21 cellular contexts compared by ENCODE assay signal in the genomic region with DNA sequence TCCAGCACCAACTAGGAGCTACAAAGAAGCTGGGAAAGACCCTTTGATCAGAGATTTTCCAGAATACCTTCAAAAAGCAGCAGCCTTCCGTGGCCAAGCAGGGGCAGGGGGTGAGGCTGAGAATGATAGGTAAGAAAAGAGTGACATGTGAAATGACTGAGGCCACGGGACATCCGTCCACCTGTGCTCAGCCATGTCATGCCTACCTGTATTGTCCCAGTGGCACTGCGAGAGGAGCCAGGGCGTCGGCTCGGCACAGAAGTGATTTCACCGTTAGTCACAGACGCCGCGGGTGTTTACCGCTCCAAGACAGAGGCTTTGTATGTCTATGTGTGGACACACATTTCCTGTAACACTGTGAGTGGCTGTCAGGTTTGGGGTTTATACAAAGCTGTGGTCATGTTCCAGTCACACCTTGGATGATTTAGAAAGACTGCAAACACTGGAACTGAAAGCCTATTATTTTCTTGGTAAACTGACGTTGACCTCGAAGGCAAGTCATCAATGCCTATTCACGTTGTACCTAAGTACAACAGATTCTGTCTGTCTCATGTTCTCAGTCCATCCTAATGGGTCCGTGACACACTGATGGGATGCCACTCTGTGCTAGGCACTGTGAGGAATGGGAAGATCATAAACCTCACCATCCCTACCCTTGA. TPM values are rescaled to one million over a fixed set of nuclear protein-coding genes. Genes with fewer than 3 reads are reported as not detected.
DNase-seq lines count a peak whose midpoint lies in the region; ATAC-seq, FAIRE-seq and TF ChIP-seq lines count a peak whose summit lies in the region.
"Had no signal": no experiment of that assay in that cellular context is flagged by ENCODE, and none has a peak within 500 bp of the region (broad histone marks: within the 10 kb centered on the region; RNA-seq: fewer than 3 reads in every experiment).

No MANE protein-coding gene starts in this region.

- POLR2A ChIA-PET in A549 (lab: Yijun Ruan, JAX) = interaction anchor here (0.6 to 1.8 kb wide), 2 partner anchors 32 to 1339 kb away, joined by 4 to 8 read pairs; a partner anchor contains a TSS

- DNase-seq in A549 (ENCODE audit: low read depth in 1 of 2, low spot score in 1 of 2) (peak; percentile 89 to 94), HT1080 (ENCODE audit: low read depth) (peak; percentile 93), SW480 (ENCODE audit: low spot score) (peak; percentile 92), mesenchymal stem cell (no peak), NOMO-1 treated with DMSO at 0.1 percent for 48 hours (lab: John Stamatoyannopoulos, UW; ENCODE audit: unreplicated experiment) (no peak), activated gamma-delta T cell (lab: John Stamatoyannopoulos, UW) (no peak)
- no peak for DNase-seq in activated CD4-positive, alpha-beta T cell treated with anti-CD3 and anti-CD28 coated beads for 4 hours
- DNase-seq: activated CD4-positive, alpha-beta T cell treated with anti-CD3 and anti-CD28 coated beads, Interleukin-2, amount 50 U/mL, for 48 hours; activated naive CD4-positive, alpha-beta T cell treated with anti-CD3 and anti-CD28 coated beads, Interleukin-2, amount 10 ng/mL, durations not matched to agents 7 days and 5 days; CD4-positive, alpha-beta T cell; EL; foreskin fibroblast; KBM-7; NCI-H1048; NCI-H510A; OCI-M1; thyroid gland had no signal

- no peak overlapping the region for H3K23ac ChIP-seq in mesenchymal stem cell (ENCODE audit: low read length in 2 of 2)

- peak in 1 of 2 experiments; percentile 53; a peak in 3 of 5 replicates for TF ChIP-seq RAD21 in A549 (conservative IDR thresholded peaks at IDR 0.05 in 1 of 2, IDR thresholded peaks at IDR 0.05 in 1 of 2)

- TF ChIP-seq EP300 in A549 (IDR thresholded peaks at IDR 0.05) = peak; percentile 76 to 79; a peak in 3 of 5 replicates

- peak; percentile 98 for FAIRE-seq in A549 (lab: Jason Lieb, UNC)

- no peaks in the 10 kb centered on the region for H3K36me3 ChIP-seq in mesenchymal stem cell (ENCODE audit: control insufficient read depth in 1 of 2, insufficient read depth in 2 of 2, low read depth in 1 of 2, low read length in 2 of 2)
- H3K36me3 ChIP-seq: ascending aorta, HAP-1, thyroid gland had no signal

- H2BK5ac ChIP-seq in mesenchymal stem cell (ENCODE audit: low read depth, low read length, poor library complexity, severe bottlenecking) = no peak overlapping the region

- H3K9ac ChIP-seq in mesenchymal stem cell (ENCODE audit: low read length) = no peak overlapping the region

- H3K4me3 ChIP-seq in A549 = no peak overlapping the region
- H3K4me3 ChIP-seq in mesenchymal stem cell (ENCODE audit: insufficient read depth in 1 of 2, low read depth in 1 of 2, low read length in 2 of 2) = no peak overlapping the region
- H3K4me3 ChIP-seq: ascending aorta, HAP-1, thyroid gland had no signal

- H4K8ac ChIP-seq in mesenchymal stem cell (ENCODE audit: low read length) = no peak overlapping the region

- H2AK5ac ChIP-seq in mesenchymal stem cell (ENCODE audit: low read length, severe bottlenecking) = peak overlapping the region; percentile 28

- H3K14ac ChIP-seq in mesenchymal stem cell (ENCODE audit: low read length in 2 of 2) = no peak overlapping the region

- H2BK15ac ChIP-seq in mesenchymal stem cell (ENCODE audit: low read depth, poor library complexity, severe bottlenecking) = no peak overlapping the region

- H2BK120ac ChIP-seq in mesenchymal stem cell (ENCODE audit: low read depth, low read length) = no peak overlapping the region

- no peak overlapping the region for H3K18ac ChIP-seq in mesenchymal stem cell (ENCODE audit: low read depth in 1 of 2, low read length in 2 of 2)

- H3K4me1 ChIP-seq in A549 = peaks cover 57% of the 10 kb centered on the region
- H3K4me1 ChIP-seq in mesenchymal stem cell (ENCODE audit: control insufficient read depth, insufficient read depth, low read depth, low read length) = peaks cover 12% of the 10 kb centered on the region
- H3K4me1 ChIP-seq: thyroid gland had no signal

- H3K4ac ChIP-seq in mesenchymal stem cell (ENCODE audit: low read depth in 1 of 2, low read length in 2 of 2) = no peak overlapping the region

- peak overlapping the region; percentile 86 to 91 for H3K27ac ChIP-seq in A549
- no peak overlapping the region for H3K27ac ChIP-seq in mesenchymal stem cell (ENCODE audit: low read length, poor library complexity, severe bottlenecking)
- H3K27ac ChIP-seq: HL-60, thyroid gland had no signal

- H3K27me3 ChIP-seq in mesenchymal stem cell (ENCODE audit: control insufficient read depth in 1 of 2, insufficient read depth in 1 of 2, low read length in 2 of 2) = no peaks in the 10 kb centered on the region
- H3K27me3 ChIP-seq: ascending aorta, thyroid gland had no signal

- no peak overlapping the region for H2BK12ac ChIP-seq in mesenchymal stem cell (ENCODE audit: low read length in 2 of 2)

- H3K9me3 ChIP-seq in A549 (peaks cover 12% of the 10 kb centered on the region), mesenchymal stem cell (ENCODE audit: control insufficient read depth, low read length) (no peaks in the 10 kb centered on the region)
- H3K9me3 ChIP-seq: ascending aorta, HAP-1, thyroid gland had no signal

- no peak overlapping the region for H2AFZ ChIP-seq in mesenchymal stem cell (ENCODE audit: low read depth, low read length)

- CTCF ChIA-PET in A549 (lab: Yijun Ruan, JAX) = interaction anchor here (1.0 to 1.7 kb wide), 4 partner anchors 10 to 499 kb away, joined by 3 to 5 read pairs (median 3); a partner anchor contains a TSS

- 12% methylated on average over 16 of the region's 16 CpGs for WGBS in A549 (ENCODE audit: missing lambda C conversion rate)
- WGBS in mesenchymal stem cell = 93% methylated on average over 14 of the region's 16 CpGs

- TF ChIP-seq POLR2A in A549 (IDR thresholded peaks at IDR 0.05; ENCODE audit: low read length) = no peak

- ATAC-seq in A549 (peak; percentile 85 to 89), GM21737 (IDR thresholded peaks at IDR 0.05; ENCODE audit: unreplicated experiment) (no peak)

- H4K91ac ChIP-seq in mesenchymal stem cell (ENCODE audit: low read length) = no peak overlapping the region

- peak overlapping the region; percentile 52 for H3K4me2 ChIP-seq in A549
- H3K4me2 ChIP-seq in mesenchymal stem cell (ENCODE audit: low read length, poor library complexity, severe bottlenecking) = no peak overlapping the region

- TF ChIP-seq CTCF in A549 (IDR thresholded peaks at IDR 0.05) = no peak

- H3K79me1 ChIP-seq in mesenchymal stem cell (replicated peaks; ENCODE audit: low read length, poor library complexity, severe bottlenecking) = no peaks in the 10 kb centered on the region

TF ChIP-seq in A549, 52 proteins besides CTCF, POLR2A, EP300 and RAD21 (continues in another document):
- TF ChIP-seq CBX2 (IDR thresholded peaks at IDR 0.05; ENCODE audit: borderline replicate concordance, low read depth) (no peak), CHD2 (IDR thresholded peaks at IDR 0.05; ENCODE audit: low read length, partially characterized antibody) (no peak), KDM1A (IDR thresholded peaks at IDR 0.05; ENCODE audit: low read depth) (no peak), KDM5A (IDR thresholded peaks at IDR 0.05) (no peak), FOXS1 (CRISPR knock-in tag; IDR thresholded peaks at IDR 0.05) (no peak), BHLHE40 (IDR thresholded peaks at IDR 0.05; ENCODE audit: low read depth, low read length) (no peak), RCOR1 (IDR thresholded peaks at IDR 0.05; ENCODE audit: low read depth, low read length) (no peak; the same call in 1 of the 2 replicates), ZNF302 (CRISPR knock-in tag; IDR thresholded peaks at IDR 0.05) (no peak), GATA3 (IDR thresholded peaks at IDR 0.05; ENCODE audit: borderline replicate concordance) (peak; percentile 81), PHF8 (IDR thresholded peaks at IDR 0.05; ENCODE audit: borderline replicate concordance, low read depth) (no peak), HEYL (CRISPR knock-in tag; IDR thresholded peaks at IDR 0.05) (no peak), ZSCAN20 (CRISPR knock-in tag; IDR thresholded peaks at IDR 0.05) (no peak), SREBF2 (IDR thresholded peaks at IDR 0.05) (no peak), MYC (IDR thresholded peaks at IDR 0.05; ENCODE audit: borderline replicate concordance, low read length) (no peak), EHF (CRISPR knock-in tag; IDR thresholded peaks at IDR 0.05) (no peak), RNF2 (IDR thresholded peaks at IDR 0.05; ENCODE audit: borderline replicate concordance, low read depth) (no peak), SMC3 (IDR thresholded peaks at IDR 0.05) (peak; percentile 40; the same call in 2 of the 3 replicates), JUNB (IDR thresholded peaks at IDR 0.05) (peak; percentile 94), TFCP2L1 (CRISPR knock-in tag; IDR thresholded peaks at IDR 0.05) (no peak), FOSB (CRISPR knock-in tag; IDR thresholded peaks at IDR 0.05) (no peak)
- TF ChIP-seq, protein P1, sequence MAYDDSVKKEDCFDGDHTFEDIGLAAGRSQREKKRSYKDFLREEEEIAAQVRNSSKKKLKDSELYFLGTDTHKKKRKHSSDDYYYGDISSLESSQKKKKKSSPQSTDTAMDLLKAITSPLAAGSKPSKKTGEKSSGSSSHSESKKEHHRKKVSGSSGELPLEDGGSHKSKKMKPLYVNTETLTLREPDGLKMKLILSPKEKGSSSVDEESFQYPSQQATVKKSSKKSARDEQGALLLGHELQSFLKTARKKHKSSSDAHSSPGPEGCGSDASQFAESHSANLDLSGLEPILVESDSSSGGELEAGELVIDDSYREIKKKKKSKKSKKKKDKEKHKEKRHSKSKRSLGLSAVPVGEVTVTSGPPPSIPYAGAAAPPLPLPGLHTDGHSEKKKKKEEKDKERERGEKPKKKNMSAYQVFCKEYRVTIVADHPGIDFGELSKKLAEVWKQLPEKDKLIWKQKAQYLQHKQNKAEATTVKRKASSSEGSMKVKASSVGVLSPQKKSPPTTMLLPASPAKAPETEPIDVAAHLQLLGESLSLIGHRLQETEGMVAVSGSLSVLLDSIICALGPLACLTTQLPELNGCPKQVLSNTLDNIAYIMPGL (CRISPR knock-in tag; IDR thresholded peaks at IDR 0.05; ENCODE audit: borderline replicate concordance) = no peak

RNA-seq across cellular contexts. Expression of a gene that starts 32.1 kb away (rescaled TPM):
- polyA plus RNA-seq in A549 (2011; rRNA removed) (90.0 and 141 TPM in 2 replicates), A549 (2017; fragmentation: RNase III; extraction: RNeasy Plus Mini Kit Qiagen cat#74134 plus additional on column Dnase treatment) (75.7 to 80.9 TPM (median 80.8 TPM) in 3 replicates)
- 34.0 and 43.4 TPM in 2 replicates for polyA plus RNA-seq in A549 (2012; cell fraction: cytosol; rRNA removed)
- 147 and 253 TPM in 2 replicates for polyA plus RNA-seq in A549 (2012; cell fraction: nucleus; rRNA removed)
- 334 and 370 TPM in 2 replicates for polyA minus RNA-seq in A549 (2011; rRNA and poly(A)+ RNA removed)
- 42.8 and 43.6 TPM in 2 replicates for total RNA-seq in HT1080 (2014; rRNA removed; shearing (Covaris generic))
- 21.1 and 27.6 TPM in 2 replicates for polyA plus RNA-seq in HT1080 (2015; cell fraction: cytosol; rRNA removed)
- 194 and 216 TPM in 2 replicates for polyA plus RNA-seq in HT1080 (2015; cell fraction: nucleus; rRNA removed)
- polyA plus RNA-seq in mesenchymal stem cell (2013, experiment 1 of 2) = 13.2 TPM
- polyA plus RNA-seq in mesenchymal stem cell (2013, experiment 2 of 2) = 12.6 TPM

Comparison
In these comparisons a context has a peak if more than half of its experiments do, and no peak if none do; other contexts are left out.
1. DNase-seq: peak in A549 (2 of 2), HT1080 (single experiment) and SW480 (single experiment); none in mesenchymal stem cell (single experiment), NOMO-1 treated with DMSO at 0.1 percent for 48 hours (single experiment), activated CD4-positive, alpha-beta T cell treated with anti-CD3 and anti-CD28 coated beads for 4 hours (0 of 2) and activated gamma-delta T cell (single experiment).